Comparison of ENCODE assay signal across 8 cellular contexts in genomic region chr2:28276076-28276618, GRCh38.
DNase-seq lines count a peak whose midpoint lies in the region; ATAC-seq and TF ChIP-seq lines count a peak whose summit lies in the region.

No MANE protein-coding gene starts in this region.

- no peaks in the 10 kb centered on the region for H3K27me3 Mint-ChIP-seq in T-helper 17 cell

- ATAC-seq in HG02884 (IDR thresholded peaks at IDR 0.05; ENCODE audit: unreplicated experiment) (peak; percentile 71), T-helper 17 cell (no peak), HG02571 (IDR thresholded peaks at IDR 0.05; ENCODE audit: unreplicated experiment) (no peak), HG02588 (IDR thresholded peaks at IDR 0.05; ENCODE audit: unreplicated experiment) (no peak)

- H3K4me3 Mint-ChIP-seq in T-helper 17 cell: no peak overlapping the region

- peak; percentile 40 for DNase-seq in GM10248 (ENCODE audit: extremely low spot score)
- no peak for DNase-seq in T-helper 17 cell
- DNase-seq in fibroblast of peridontal ligament (ENCODE audit: extremely low read depth): peak; percentile 98
- peak; percentile 15 for DNase-seq in stimulated activated CD4-positive, alpha-beta T cell treated with anti-CD3 and anti-CD28 coated beads, Interleukin-12 subunit alpha, Interleukin-12 subunit beta, amount 100 ng/mL, for 4 hours
- no peak for DNase-seq in activated gamma-delta T cell treated with Interleukin-2 at 50 U/mL for 16 hours

- H3K4me1 Mint-ChIP-seq in T-helper 17 cell: peaks cover 27% of the 10 kb centered on the region

- peaks cover 14% of the 10 kb centered on the region for H3K36me3 Mint-ChIP-seq in T-helper 17 cell (ENCODE audit: low read depth)

- TF ChIP-seq CTCF in GM10248 (IDR thresholded peaks at IDR 0.05; ENCODE audit: control extremely low read depth, extremely low read depth, low read depth, missing control alignments): no peak

- peak overlapping the region; percentile 27 for H3K27ac Mint-ChIP-seq in T-helper 17 cell

- CTCF ChIA-PET in GM10248 (lab: Yijun Ruan, JAX): no interaction called here

- no peaks in the 10 kb centered on the region for H3K9me3 ChIP-seq in T-helper 17 cell (ENCODE audit: control insufficient read depth, low read length, poor library complexity, severe bottlenecking)

- POLR2A ChIA-PET in GM10248 (lab: Yijun Ruan, JAX): interaction anchor here (0.7 kb wide), 1 partner anchor 77 kb away, joined by 5 read pairs; no protein-coding TSS in a partner anchor

Comparison
In these comparisons a context has a peak if more than half of its experiments do, and no peak if none do; other contexts are left out.
1. DNase-seq: peak in GM10248 (single experiment), fibroblast of peridontal ligament (single experiment) and stimulated activated CD4-positive, alpha-beta T cell treated with anti-CD3 and anti-CD28 coated beads, Interleukin-12 subunit alpha, Interleukin-12 subunit beta, amount 100 ng/mL, for 4 hours (single experiment); none in T-helper 17 cell (0 of 3) and activated gamma-delta T cell treated with Interleukin-2 at 50 U/mL for 16 hours (single experiment).